Comparison of ENCODE assay signal across 17 cellular contexts in genomic region chr4:16472537-16472936, GRCh38.
"Had no signal": no experiment of that assay in that cellular context is flagged by ENCODE, and none has a peak within 500 bp of the region (broad histone marks: within the 10 kb centered on the region; RNA-seq: fewer than 3 reads in every experiment).

No MANE protein-coding gene starts in this region.

- H3K9ac ChIP-seq: neural progenitor cell, parathyroid adenoma had no signal

- H3K9me3 ChIP-seq: colonic mucosa, testis had no signal

- H3K4me1 ChIP-seq: colonic mucosa, neural progenitor cell, parathyroid adenoma, testis, tibial artery had no signal

- H3K27me3 ChIP-seq: colonic mucosa, neural progenitor cell, testis, tibial artery had no signal

- DNase-seq: caudate nucleus; cerebellar nuclear complex; colonic mucosa; effector memory CD4-positive, alpha-beta T cell; erythroblast; mesenchymal stem cell; naive thymus-derived CD4-positive, alpha-beta T cell; stimulated activated CD4-positive, alpha-beta T cell treated with anti-CD3 and anti-CD28 coated beads, Interleukin-4, amount 100 ng/mL, for 4 hours; stimulated activated naive CD8-positive, alpha-beta T cell treated with anti-CD3 and anti-CD28 coated beads, Interleukin-15, Interleukin-2, amounts not matched to agents 100 U/mL and 50 U/mL, for 24 hours; substantia nigra; testis; tibial artery had no signal

- H3K4me2 ChIP-seq: neural progenitor cell had no signal

- H3K36me3 ChIP-seq: colonic mucosa, tibial artery had no signal

- H3K4me3 ChIP-seq: colonic mucosa, neural progenitor cell, testis, tibial artery had no signal

- H2AFZ ChIP-seq: neural progenitor cell, parathyroid adenoma had no signal

- FAIRE-seq: endothelial cell of umbilical vein, frontal cortex, keratinocyte had no signal

- H3K27ac ChIP-seq: colonic mucosa, neural progenitor cell, parathyroid adenoma, testis, tibial artery had no signal

- H3K79me2 ChIP-seq: parathyroid adenoma had no signal
